ENCODE assay signal across 13 cellular contexts in genomic region chr20:17609978-17610377, GRCh38. TPM values are rescaled to one million over a fixed set of nuclear protein-coding genes. Genes with fewer than 3 reads are reported as not detected.
A peak's percentile ranks its signal among the peaks of the same experiment; 100 is the strongest.
DNase-seq lines count a peak whose midpoint lies in the region; ATAC-seq and TF ChIP-seq lines count a peak whose summit lies in the region.
"Had no signal": no experiment of that assay in that cellular context is flagged by ENCODE, and none has a peak within 500 bp of the region (broad histone marks: within the 10 kb centered on the region; RNA-seq: fewer than 3 reads in every experiment).

No MANE protein-coding gene starts in this region.

- H3K4me1 ChIP-seq in cardiac muscle cell (ENCODE audit: low read depth) (peaks cover 8% of the 10 kb centered on the region), muscle layer of colon (ENCODE audit: insufficient read depth, low read length) (peaks cover 71% of the 10 kb centered on the region), mucosa of descending colon (ENCODE audit: low read depth) (peaks cover 44% of the 10 kb centered on the region)

- H3K27ac ChIP-seq in cardiac muscle cell, result peak overlapping the region; percentile 71
- H3K27ac ChIP-seq in muscle layer of colon (ENCODE audit: low read depth, low read length), result peak overlapping the region; percentile 82

- no peaks in the 10 kb centered on the region for H3K9me3 Mint-ChIP-seq in activated naive CD4-positive, alpha-beta T cell treated with anti-CD3 and anti-CD28 coated beads, Interleukin-2, amount 50 U/mL, for 72 hours
- H3K9me3 Mint-ChIP-seq in type B pancreatic cell, result no peaks in the 10 kb centered on the region

- H3K9me3 ChIP-seq in cardiac muscle cell (ENCODE audit: low read depth), result no peaks in the 10 kb centered on the region
- H3K9me3 ChIP-seq in muscle layer of colon (ENCODE audit: low read length), result no peaks in the 10 kb centered on the region
- no peaks in the 10 kb centered on the region for H3K9me3 ChIP-seq in mucosa of descending colon
- H3K9me3 ChIP-seq: adrenal gland, BE2C had no signal

- H3K36me3 Mint-ChIP-seq in activated naive CD4-positive, alpha-beta T cell treated with anti-CD3 and anti-CD28 coated beads, Interleukin-2, amount 50 U/mL, for 72 hours, result peaks cover 6 to 7% of the 10 kb centered on the region in 2 donors
- H3K36me3 Mint-ChIP-seq in type B pancreatic cell, result peaks cover 16% of the 10 kb centered on the region

- intact Hi-C loops in left cardiac atrium (cut with DNase I) (loop anchor here in 1 of 2 donors (5.0 kb wide), 1 partner anchor 73 kb away; no protein-coding TSS in a partner anchor), mucosa of descending colon (cut with DNase I, micrococcal nuclease) (loop anchor here (10.0 kb wide), 2 partner anchors 75 to 105 kb away; partner anchors contain the start of gene BFSP1 (in 2 of the 2))

- H3K27me3 Mint-ChIP-seq in type B pancreatic cell, result no peaks in the 10 kb centered on the region

- DNase-seq in cardiac muscle cell (ENCODE audit: low read depth in 1 of 2, low spot score in 1 of 2) (no peak), left cardiac atrium (no peak), type B pancreatic cell (ENCODE audit: extremely low spot score, unreplicated experiment) (no peak), mucosa of descending colon (no peak), NCI-H2107 (lab: John Stamatoyannopoulos, UW) (no peak)
- DNase-seq in activated naive CD4-positive, alpha-beta T cell treated with anti-CD3 and anti-CD28 coated beads, Interleukin-2, amount 50 U/mL, for 72 hours (ENCODE audit: low spot score in 2 of 2), result no peak
- DNase-seq in stimulated activated naive CD4-positive, alpha-beta T cell (lab: John Stamatoyannopoulos, UW), result no peak
- DNase-seq: BE2C, GF-D8, NCI-H524 treated with DMSO at 0.1 percent for 48 hours, SIG-M5 had no signal

- no peaks in the 10 kb centered on the region for H3K27me3 ChIP-seq in cardiac muscle cell
- no peaks in the 10 kb centered on the region for H3K27me3 ChIP-seq in muscle layer of colon (ENCODE audit: control insufficient read depth in 1 of 2, insufficient read depth in 2 of 2, low read length in 2 of 2)
- H3K27me3 ChIP-seq: adrenal gland, BE2C had no signal

- peaks cover 15% of the 10 kb centered on the region for H3K4me1 Mint-ChIP-seq in type B pancreatic cell (ENCODE audit: unreplicated experiment)

- ATAC-seq in left cardiac atrium (no peak), mucosa of descending colon (no peak)
- no peak for ATAC-seq in activated naive CD4-positive, alpha-beta T cell treated with anti-CD3 and anti-CD28 coated beads, Interleukin-2, amount 50 U/mL, for 72 hours

- H3K27ac Mint-ChIP-seq in activated naive CD4-positive, alpha-beta T cell treated with anti-CD3 and anti-CD28 coated beads, Interleukin-2, amount 50 U/mL, for 72 hours, result peak overlapping the region; percentile 45 to 84
- H3K27ac Mint-ChIP-seq in type B pancreatic cell, result peak overlapping the region; percentile 89

- H3K4me3 Mint-ChIP-seq in type B pancreatic cell, result no peak overlapping the region

- H3K36me3 ChIP-seq in cardiac muscle cell, result peaks cover 37% of the 10 kb centered on the region
- peaks cover 46% of the 10 kb centered on the region for H3K36me3 ChIP-seq in muscle layer of colon (ENCODE audit: insufficient read depth, low read length)
- peaks cover 6% of the 10 kb centered on the region for H3K36me3 ChIP-seq in mucosa of descending colon (ENCODE audit: low read depth)

- TF ChIP-seq CTCF in cardiac muscle cell (IDR thresholded peaks at IDR 0.05; ENCODE audit: low read depth, low read length) (no peak), type B pancreatic cell (conservative IDR thresholded peaks at IDR 0.05) (no peak), mucosa of descending colon (IDR thresholded peaks at IDR 0.05) (no peak)

- H3K9ac ChIP-seq in muscle layer of colon (ENCODE audit: low read length), result peak overlapping the region; percentile 28

- H3K4me3 ChIP-seq in cardiac muscle cell (no peak overlapping the region), muscle layer of colon (ENCODE audit: low read depth in 1 of 2, low read length in 2 of 2) (no peak overlapping the region), mucosa of descending colon (no peak overlapping the region)
- H3K4me3 ChIP-seq: adrenal gland had no signal

RNA-seq across cellular contexts. Expression of gene DSTN, which starts 40.1 kb away (rescaled TPM):
- total RNA-seq in cardiac muscle cell (231 and 335 TPM in 2 replicates), left cardiac atrium (100 to 1,000 TPM; 547 to 572 TPM), type B pancreatic cell (ENCODE audit: low replicate concordance) (193 and 287 TPM in 2 replicates), mucosa of descending colon (100 to 1,000 TPM; 261 to 946 (median 284) TPM)
- 629 and 743 TPM in 2 replicates for polyA plus RNA-seq in cardiac muscle cell
- total RNA-seq in activated naive CD4-positive, alpha-beta T cell treated with anti-CD3 and anti-CD28 coated beads, Interleukin-2, amount 50 U/mL, for 72 hours, result 10 to 100 TPM; 26.6 to 63.4 TPM
